ENCODE assay signal across 9 cellular contexts in genomic region chr11:65887026-65887722, GRCh38. TPM values are rescaled to one million over a fixed set of nuclear protein-coding genes. Genes with fewer than 3 reads are reported as not detected.
DNase-seq lines count a peak whose midpoint lies in the region; ATAC-seq and TF ChIP-seq lines count a peak whose summit lies in the region.
"Had no signal": no experiment of that assay in that cellular context is flagged by ENCODE, and none has a peak within 500 bp of the region (broad histone marks: within the 10 kb centered on the region; RNA-seq: fewer than 3 reads in every experiment).

No MANE protein-coding gene starts in this region.

- no peak for DNase-seq in mammary epithelial cell
- DNase-seq in mesothelial cell of epicardium (ENCODE audit: low spot score in 2 of 2, unreplicated experiment in 2 of 2), result no peak
- DNase-seq in DMS79 (lab: John Stamatoyannopoulos, UW), result no peak
- DNase-seq in NCI-H187 treated with DMSO at 0.1 percent for 48 hours (lab: John Stamatoyannopoulos, UW), result no peak
- no peak for DNase-seq in GDM1 (lab: John Stamatoyannopoulos, UW)
- DNase-seq: NCI-H1436 had no signal

- dilution Hi-C loops in mammary epithelial cell (cut with HindIII; ENCODE audit: low sequenced_read_pairs), result no loop called here

- peaks cover 16% of the 10 kb centered on the region for H3K36me3 Mint-ChIP-seq in mesothelial cell of epicardium

- H3K36me3 ChIP-seq in ACC112 (ENCODE audit: insufficient read depth, low read length) (peaks cover 12% of the 10 kb centered on the region; the same call in 1 of the 2 replicates), HUES6 (ENCODE audit: control insufficient read depth, insufficient read depth, low read length) (peaks cover 47% of the 10 kb centered on the region), mammary epithelial cell (ENCODE audit: insufficient read depth, low read length) (peaks cover 16% of the 10 kb centered on the region)

- H3K27ac Mint-ChIP-seq in mesothelial cell of epicardium, result peak overlapping the region; percentile 96

- peaks cover 27% of the 10 kb centered on the region for H3K4me1 ChIP-seq in ACC112 (ENCODE audit: control insufficient read depth, insufficient read depth, low read length, unreplicated experiment)
- H3K4me1 ChIP-seq in HUES6 (ENCODE audit: control insufficient read depth, insufficient read depth, low read length), result peaks cover 20% of the 10 kb centered on the region
- peaks cover 46% of the 10 kb centered on the region for H3K4me1 ChIP-seq in mammary epithelial cell (ENCODE audit: insufficient read depth, low read length)

- CTCF ChIA-PET in mammary epithelial cell (lab: Charles Lee; ENCODE audit: low non-redundant PET), result interaction anchor here (1.4 kb wide), 1 partner anchor 24 kb away, joined by 5 read pairs; no protein-coding TSS in a partner anchor

- H3K27me3 ChIP-seq in ACC112 (ENCODE audit: insufficient read depth, low read length) (no peaks in the 10 kb centered on the region), HUES6 (ENCODE audit: control insufficient read depth, insufficient read depth, low read length) (peaks cover 14% of the 10 kb centered on the region), mammary epithelial cell (ENCODE audit: insufficient read depth, low read length) (no peaks in the 10 kb centered on the region)

- H3K4me2 ChIP-seq in mammary epithelial cell (ENCODE audit: insufficient read depth, low read depth, low read length), result peak overlapping the region; percentile 82

- peaks cover 18% of the 10 kb centered on the region for H3K79me2 ChIP-seq in ACC112 (ENCODE audit: control insufficient read depth, insufficient read depth, low read length, unreplicated experiment)
- H3K79me2 ChIP-seq in mammary epithelial cell (ENCODE audit: insufficient read depth, low read length), result peaks cover 27% of the 10 kb centered on the region

- ATAC-seq in GM18870 (IDR thresholded peaks at IDR 0.05; ENCODE audit: unreplicated experiment), result no peak

- peaks cover 2% of the 10 kb centered on the region for H3K27me3 Mint-ChIP-seq in mesothelial cell of epicardium (ENCODE audit: low read depth)

- TF ChIP-seq CTCF in mammary epithelial cell (conservative IDR thresholded peaks at IDR 0.05 in 1 of 2, IDR thresholded peaks at IDR 0.05 in 1 of 2; ENCODE audit: extremely low read depth in 1 of 2, insufficient read depth in 1 of 2, low read depth in 1 of 2, low read length in 2 of 2) (no peak), mesothelial cell of epicardium (IDR thresholded peaks at IDR 0.05; ENCODE audit: unreplicated experiment) (no peak)

- H4K20me1 ChIP-seq in mammary epithelial cell (ENCODE audit: insufficient read depth, low read length), result peaks cover 5% of the 10 kb centered on the region

- H3K4me3 ChIP-seq in ACC112 (ENCODE audit: low read depth, low read length) (peak overlapping the region; percentile 86), HUES6 (ENCODE audit: low read depth, low read length) (peak overlapping the region; percentile 94), mammary epithelial cell (replicated peaks in 1 of 3; ENCODE audit: insufficient read depth in 1 of 3, low read depth in 2 of 3, low read length in 3 of 3) (peak overlapping the region; percentile 78 to 89 (median 80))

- H2AFZ ChIP-seq in ACC112 (ENCODE audit: low read length, unreplicated experiment) (no peak overlapping the region), mammary epithelial cell (ENCODE audit: low read depth, low read length) (peak overlapping the region; percentile 82)

- peak overlapping the region; percentile 97 for H3K4me3 Mint-ChIP-seq in mesothelial cell of epicardium

- H3K9ac ChIP-seq in HUES6 (ENCODE audit: low read length) (peak overlapping the region; percentile 63), mammary epithelial cell (ENCODE audit: insufficient read depth, low read length) (peak overlapping the region; percentile 63)

- BruUV-seq in mammary epithelial cell (replicated peaks; lab: Mats Ljungman, UMichigan), result no TSS peak

- peaks cover 43% of the 10 kb centered on the region for H3K4me1 Mint-ChIP-seq in mesothelial cell of epicardium

- H3K9me3 ChIP-seq in HUES6 (ENCODE audit: control insufficient read depth, insufficient read depth, low read depth, low read length), result no peaks in the 10 kb centered on the region
- H3K9me3 ChIP-seq in mammary epithelial cell (replicated peaks; ENCODE audit: insufficient read depth, low read length), result no peaks in the 10 kb centered on the region

- peak overlapping the region; percentile 72 for H3K27ac ChIP-seq in ACC112 (ENCODE audit: low read depth, low read length)
- H3K27ac ChIP-seq in HUES6 (ENCODE audit: low read depth, low read length), result no peak overlapping the region
- peak overlapping the region; percentile 52 for H3K27ac ChIP-seq in mammary epithelial cell (ENCODE audit: insufficient read depth, low read depth, low read length)

- intact Hi-C loops in mammary epithelial cell (cut with micrococcal nuclease), result no loop called here

- in situ Hi-C loops in mammary epithelial cell (cut with MboI; ENCODE audit: low sequenced_read_pairs in 2 of 2), result no loop called here

- WGBS in mammary epithelial cell (ENCODE audit: low coverage, missing lambda C conversion rate), result 68% methylated on average over 4 of the region's 13 CpGs

- H3K9me3 Mint-ChIP-seq in mesothelial cell of epicardium, result no peaks in the 10 kb centered on the region

RNA-seq across cellular contexts. Expression of gene FIBP, which starts 1.1 kb away (rescaled TPM):
- total RNA-seq in mammary epithelial cell (100 to 1,000 TPM in 1 of 2 donors, 10 to 100 TPM in 1; 84.1 to 125 TPM), mesothelial cell of epicardium (62.4 to 63.9 TPM (median 62.9 TPM) in 3 replicates)
- 78.7 TPM for polyA plus RNA-seq in mammary epithelial cell
- polyA minus RNA-seq in mammary epithelial cell, result 123 TPM

RNA-seq across cellular contexts. Expression of gene CCDC85B, which starts 3.3 kb away (rescaled TPM):
- total RNA-seq in mammary epithelial cell (10 to 100 TPM in 1 of 2 donors, 1 to 10 TPM in 1; 7.5 to 21.8 TPM), mesothelial cell of epicardium (12.3 to 13.8 TPM (median 12.8 TPM) in 3 replicates)
- polyA plus RNA-seq in mammary epithelial cell, result 12.0 TPM
- polyA minus RNA-seq in mammary epithelial cell, result 1.3 TPM

RNA-seq across cellular contexts. Expression of gene CTSW, which starts 7.5 kb away (rescaled TPM):
- total RNA-seq in mammary epithelial cell (not detected), mesothelial cell of epicardium (not detected in 3 replicates)
- polyA plus RNA-seq in mammary epithelial cell, result 0.11 TPM
- polyA minus RNA-seq in mammary epithelial cell, result not detected

RNA-seq across cellular contexts. Expression of gene FOSL1, which starts 13.0 kb away (rescaled TPM):
- 100 to 1,000 TPM in 1 of 2 donors, 10 to 100 TPM in 1; 12.5 to 275 TPM for total RNA-seq in mammary epithelial cell
- 31.6 TPM for polyA plus RNA-seq in mammary epithelial cell
- polyA minus RNA-seq in mammary epithelial cell, result 236 TPM
- 2.7 to 4.3 TPM (median 3.1 TPM) in 3 replicates for total RNA-seq in mesothelial cell of epicardium

RNA-seq across cellular contexts. Expression of gene EFEMP2, which starts 14.6 kb away (rescaled TPM):
- 10 to 100 TPM in 1 of 2 donors, 1 to 10 TPM in 1; 7.5 to 10.7 TPM for total RNA-seq in mammary epithelial cell
- 2.4 TPM for polyA plus RNA-seq in mammary epithelial cell
- polyA minus RNA-seq in mammary epithelial cell, result not detected
- total RNA-seq in mesothelial cell of epicardium, result 203 to 216 TPM (median 211 TPM) in 3 replicates
